In the genomic region with DNA sequence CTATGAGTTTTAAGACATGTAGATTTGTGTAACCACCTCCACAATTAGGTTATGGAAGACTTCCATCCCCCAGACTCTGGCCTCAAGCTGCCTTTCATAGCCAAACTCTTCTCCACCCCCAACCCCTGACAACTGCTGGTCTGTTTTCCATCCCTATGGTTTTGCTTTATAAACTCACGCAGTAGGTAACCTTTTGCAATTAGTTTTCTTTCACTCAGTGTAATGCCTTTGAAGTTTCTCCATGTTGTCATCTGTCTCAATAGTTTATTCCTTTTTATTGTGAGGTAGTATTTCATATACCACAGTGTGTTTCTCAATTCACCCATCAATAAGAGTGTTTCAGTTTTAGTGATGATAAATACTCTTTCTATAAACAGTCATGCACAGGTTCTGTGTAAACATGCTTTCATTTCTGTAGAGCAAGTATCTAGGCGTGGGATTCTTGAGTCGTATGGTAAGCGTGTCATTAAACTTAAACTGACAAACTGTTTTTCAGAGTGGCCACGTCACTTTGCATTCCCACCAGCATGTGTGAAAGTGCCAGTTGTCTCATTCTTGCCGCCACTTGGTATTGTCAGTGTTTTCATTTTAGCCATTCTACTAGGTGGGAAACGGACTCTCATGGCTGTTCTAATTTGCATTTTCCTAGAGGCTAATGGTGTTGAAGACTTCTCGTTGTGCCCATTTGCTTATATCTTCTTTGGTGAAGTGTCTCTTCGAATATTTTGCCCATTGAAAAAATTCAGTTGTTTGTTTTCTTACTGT, we compare ENCODE assay signal across 1 cellular context.
TF ChIP-seq lines count a peak whose summit lies in the region.

No MANE protein-coding gene starts in this region.

TF ChIP-seq in HepG2, 621 proteins besides CTCF, POLR2A, EP300 and RAD21 (continued from another document):
- TF ChIP-seq, protein P1, sequence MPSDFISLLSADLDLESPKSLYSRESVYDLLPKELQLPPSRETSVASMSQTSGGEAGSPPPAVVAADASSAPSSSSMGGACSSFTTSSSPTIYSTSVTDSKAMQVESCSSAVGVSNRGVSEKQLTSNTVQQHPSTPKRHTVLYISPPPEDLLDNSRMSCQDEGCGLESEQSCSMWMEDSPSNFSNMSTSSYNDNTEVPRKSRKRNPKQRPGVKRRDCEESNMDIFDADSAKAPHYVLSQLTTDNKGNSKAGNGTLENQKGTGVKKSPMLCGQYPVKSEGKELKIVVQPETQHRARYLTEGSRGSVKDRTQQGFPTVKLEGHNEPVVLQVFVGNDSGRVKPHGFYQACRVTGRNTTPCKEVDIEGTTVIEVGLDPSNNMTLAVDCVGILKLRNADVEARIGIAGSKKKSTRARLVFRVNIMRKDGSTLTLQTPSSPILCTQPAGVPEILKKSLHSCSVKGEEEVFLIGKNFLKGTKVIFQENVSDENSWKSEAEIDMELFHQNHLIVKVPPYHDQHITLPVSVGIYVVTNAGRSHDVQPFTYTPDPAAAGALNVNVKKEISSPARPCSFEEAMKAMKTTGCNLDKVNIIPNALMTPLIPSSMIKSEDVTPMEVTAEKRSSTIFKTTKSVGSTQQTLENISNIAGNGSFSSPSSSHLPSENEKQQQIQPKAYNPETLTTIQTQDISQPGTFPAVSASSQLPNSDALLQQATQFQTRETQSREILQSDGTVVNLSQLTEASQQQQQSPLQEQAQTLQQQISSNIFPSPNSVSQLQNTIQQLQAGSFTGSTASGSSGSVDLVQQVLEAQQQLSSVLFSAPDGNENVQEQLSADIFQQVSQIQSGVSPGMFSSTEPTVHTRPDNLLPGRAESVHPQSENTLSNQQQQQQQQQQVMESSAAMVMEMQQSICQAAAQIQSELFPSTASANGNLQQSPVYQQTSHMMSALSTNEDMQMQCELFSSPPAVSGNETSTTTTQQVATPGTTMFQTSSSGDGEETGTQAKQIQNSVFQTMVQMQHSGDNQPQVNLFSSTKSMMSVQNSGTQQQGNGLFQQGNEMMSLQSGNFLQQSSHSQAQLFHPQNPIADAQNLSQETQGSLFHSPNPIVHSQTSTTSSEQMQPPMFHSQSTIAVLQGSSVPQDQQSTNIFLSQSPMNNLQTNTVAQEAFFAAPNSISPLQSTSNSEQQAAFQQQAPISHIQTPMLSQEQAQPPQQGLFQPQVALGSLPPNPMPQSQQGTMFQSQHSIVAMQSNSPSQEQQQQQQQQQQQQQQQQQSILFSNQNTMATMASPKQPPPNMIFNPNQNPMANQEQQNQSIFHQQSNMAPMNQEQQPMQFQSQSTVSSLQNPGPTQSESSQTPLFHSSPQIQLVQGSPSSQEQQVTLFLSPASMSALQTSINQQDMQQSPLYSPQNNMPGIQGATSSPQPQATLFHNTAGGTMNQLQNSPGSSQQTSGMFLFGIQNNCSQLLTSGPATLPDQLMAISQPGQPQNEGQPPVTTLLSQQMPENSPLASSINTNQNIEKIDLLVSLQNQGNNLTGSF (CRISPR knock-in tag; IDR thresholded peaks at IDR 0.05), result no peak
- TF ChIP-seq CREM (IDR thresholded peaks at IDR 0.05), result no peak
- TF ChIP-seq CREM (CRISPR knock-in tag; IDR thresholded peaks at IDR 0.05), result no peak
- TF ChIP-seq, protein P2, sequence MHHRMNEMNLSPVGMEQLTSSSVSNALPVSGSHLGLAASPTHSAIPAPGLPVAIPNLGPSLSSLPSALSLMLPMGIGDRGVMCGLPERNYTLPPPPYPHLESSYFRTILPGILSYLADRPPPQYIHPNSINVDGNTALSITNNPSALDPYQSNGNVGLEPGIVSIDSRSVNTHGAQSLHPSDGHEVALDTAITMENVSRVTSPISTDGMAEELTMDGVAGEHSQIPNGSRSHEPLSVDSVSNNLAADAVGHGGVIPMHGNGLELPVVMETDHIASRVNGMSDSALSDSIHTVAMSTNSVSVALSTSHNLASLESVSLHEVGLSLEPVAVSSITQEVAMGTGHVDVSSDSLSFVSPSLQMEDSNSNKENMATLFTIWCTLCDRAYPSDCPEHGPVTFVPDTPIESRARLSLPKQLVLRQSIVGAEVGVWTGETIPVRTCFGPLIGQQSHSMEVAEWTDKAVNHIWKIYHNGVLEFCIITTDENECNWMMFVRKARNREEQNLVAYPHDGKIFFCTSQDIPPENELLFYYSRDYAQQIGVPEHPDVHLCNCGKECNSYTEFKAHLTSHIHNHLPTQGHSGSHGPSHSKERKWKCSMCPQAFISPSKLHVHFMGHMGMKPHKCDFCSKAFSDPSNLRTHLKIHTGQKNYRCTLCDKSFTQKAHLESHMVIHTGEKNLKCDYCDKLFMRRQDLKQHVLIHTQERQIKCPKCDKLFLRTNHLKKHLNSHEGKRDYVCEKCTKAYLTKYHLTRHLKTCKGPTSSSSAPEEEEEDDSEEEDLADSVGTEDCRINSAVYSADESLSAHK (CRISPR knock-in tag; IDR thresholded peaks at IDR 0.05; ENCODE audit: borderline replicate concordance), result no peak
- peak; percentile 92 for TF ChIP-seq ZNF7 (CRISPR knock-in tag; IDR thresholded peaks at IDR 0.05)
- TF ChIP-seq, protein P3, sequence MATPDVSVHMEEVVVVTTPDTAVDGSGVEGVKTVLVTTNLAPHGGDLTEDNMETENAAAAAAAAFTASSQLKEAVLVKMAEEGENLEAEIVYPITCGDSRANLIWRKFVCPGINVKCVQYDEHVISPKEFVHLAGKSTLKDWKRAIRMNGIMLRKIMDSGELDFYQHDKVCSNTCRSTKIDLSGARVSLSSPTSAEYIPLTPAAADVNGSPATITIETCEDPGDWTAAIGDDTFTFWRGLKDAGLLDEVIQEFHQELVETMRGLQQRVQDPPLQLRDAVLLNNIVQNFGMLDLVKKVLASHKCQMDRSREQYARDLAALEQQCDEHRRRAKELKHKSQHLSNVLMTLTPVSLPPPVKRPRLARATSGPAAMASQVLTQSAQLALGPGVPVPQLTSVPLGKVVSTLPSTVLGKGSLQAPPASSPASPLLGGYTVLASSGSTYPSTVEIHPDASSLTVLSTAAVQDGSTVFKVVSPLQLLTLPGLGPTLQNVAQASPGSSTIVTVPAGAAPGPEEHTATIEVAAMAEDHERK (CRISPR knock-in tag; IDR thresholded peaks at IDR 0.05; ENCODE audit: low read depth), result no peak
- TF ChIP-seq, protein P4, sequence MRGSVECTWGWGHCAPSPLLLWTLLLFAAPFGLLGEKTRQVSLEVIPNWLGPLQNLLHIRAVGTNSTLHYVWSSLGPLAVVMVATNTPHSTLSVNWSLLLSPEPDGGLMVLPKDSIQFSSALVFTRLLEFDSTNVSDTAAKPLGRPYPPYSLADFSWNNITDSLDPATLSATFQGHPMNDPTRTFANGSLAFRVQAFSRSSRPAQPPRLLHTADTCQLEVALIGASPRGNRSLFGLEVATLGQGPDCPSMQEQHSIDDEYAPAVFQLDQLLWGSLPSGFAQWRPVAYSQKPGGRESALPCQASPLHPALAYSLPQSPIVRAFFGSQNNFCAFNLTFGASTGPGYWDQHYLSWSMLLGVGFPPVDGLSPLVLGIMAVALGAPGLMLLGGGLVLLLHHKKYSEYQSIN (CRISPR knock-in tag; IDR thresholded peaks at IDR 0.05; ENCODE audit: borderline replicate concordance), result no peak
- no peak for TF ChIP-seq PCBP2 (optimal IDR thresholded peaks at IDR 0.05; ENCODE audit: low read depth, low read length, poor library complexity, severe bottlenecking)
